Comparison of ENCODE assay signal across 8 cellular contexts in the genomic region with DNA sequence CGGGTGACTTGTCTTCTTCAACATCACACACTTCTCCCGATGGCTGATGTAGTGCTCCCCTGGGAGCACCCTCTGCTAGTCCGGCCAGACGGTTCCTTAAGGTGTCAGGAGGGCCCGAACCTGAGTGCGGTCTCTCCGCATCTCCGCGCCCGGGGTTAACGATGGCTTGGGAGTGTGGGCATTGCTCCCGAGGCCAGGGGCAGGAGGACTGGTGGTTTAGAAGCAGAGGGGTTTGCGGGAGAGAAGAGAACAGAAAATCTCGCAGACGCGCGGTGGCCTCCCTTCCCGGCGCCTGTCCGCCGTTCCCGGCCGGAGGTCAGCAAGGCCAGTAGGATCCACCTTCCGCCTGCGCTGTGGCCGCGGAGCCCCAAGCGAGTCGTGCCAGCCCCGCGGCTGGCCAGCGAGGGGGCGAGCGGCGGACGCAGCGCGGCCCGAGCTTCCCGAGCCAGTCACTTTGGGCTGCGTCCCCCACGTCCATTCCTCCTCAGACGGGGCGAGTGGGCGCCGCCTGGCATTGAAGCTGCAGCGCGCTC. TPM values are rescaled to one million over a fixed set of nuclear protein-coding genes. Genes with fewer than 3 reads are reported as not detected.
DNase-seq lines count a peak whose midpoint lies in the region; ATAC-seq and TF ChIP-seq lines count a peak whose summit lies in the region.

No MANE protein-coding gene starts in this region.

- H3K27me3 ChIP-seq in heart left ventricle = peaks cover 0 to 67% (median 32%) of the 10 kb centered on the region in 9 donors

- TF ChIP-seq CTCF in HEK293 (tag by site-specific recombination; IDR thresholded peaks at IDR 0.05) (no peak), heart left ventricle (IDR thresholded peaks at IDR 0.05) (no peak), retinal pigment epithelial cell (conservative IDR thresholded peaks at IDR 0.05; ENCODE audit: low read depth, low read length) (no peak)

- ATAC-seq in heart left ventricle (peak; percentile 5 to 47 (median 36)), GM18498 (IDR thresholded peaks at IDR 0.05; ENCODE audit: unreplicated experiment) (no peak), GM21447 (IDR thresholded peaks at IDR 0.05; ENCODE audit: unreplicated experiment) (no peak)

- CTCF ChIA-PET in HEK293 (lab: Yijun Ruan, JAX) = no interaction called here

- H3K9me3 ChIP-seq in HEK293 (ENCODE audit: control insufficient read depth, insufficient read depth, low read depth, low read length) (no peaks in the 10 kb centered on the region), heart left ventricle (no peaks in the 10 kb centered on the region)

- H3K4me3 ChIP-seq in HEK293 (ENCODE audit: low read depth, low read length) = peak overlapping the region; percentile 57
- peak overlapping the region; percentile 39 to 79 (median 60) for H3K4me3 ChIP-seq in heart left ventricle
- H3K4me3 ChIP-seq in retinal pigment epithelial cell (ENCODE audit: low read length) = peak overlapping the region; percentile 86

- intact Hi-C loops in heart left ventricle (cut with DNase I) = loop anchor here in 1 of 10 donors (5.0 kb wide), 1 partner anchor 43 kb away; no protein-coding TSS in a partner anchor

- POLR2A ChIA-PET in HEK293 (lab: Yijun Ruan, JAX) = interaction anchor here (0.6 to 1.3 kb wide), 5 partner anchors 16 to 214 kb away, joined by 3 to 12 read pairs (median 3); a partner anchor contains a TSS

- peak; percentile 23 to 25 for DNase-seq in activated T-cell treated with anti-CD3 and anti-CD28 coated beads, Interleukin-2, amount 50 U/mL, for 48 hours
- DNase-seq in heart left ventricle = peak in 3 of 5 donors; percentile 17 to 30 (median 29)
- DNase-seq in retinal pigment epithelial cell (ENCODE audit: low read depth) = no peak
- DNase-seq in mesenteric fat pad (ENCODE audit: low spot score) = no peak
- DNase-seq in stimulated activated CD4-positive, alpha-beta T cell treated with anti-CD3 and anti-CD28 coated beads, Interleukin-4, amount 100 ng/mL, for 24 hours = no peak

- H3K36me3 ChIP-seq in HEK293 (ENCODE audit: control insufficient read depth in 2 of 2, insufficient read depth in 1 of 2, low read length in 2 of 2) (no peaks in the 10 kb centered on the region), heart left ventricle (peaks cover 0 to 9% (median 0%) of the 10 kb centered on the region in 9 donors)

- WGBS in heart left ventricle, 4 donors = 1 to 4% (median 1%) methylated on average over 31 to 48 of the region's 48 CpGs

- 0 out of 2 replicates have a peak, but pooled peaks cover 2% of the 10 kb centered on the region for H3K4me1 ChIP-seq in HEK293 (ENCODE audit: control insufficient read depth, insufficient read depth, low read length)
- peaks cover 0 to 21% (median 2%) of the 10 kb centered on the region in 12 donors for H3K4me1 ChIP-seq in heart left ventricle

- peak overlapping the region; percentile 91 for H3K27ac ChIP-seq in HEK293 (ENCODE audit: extremely low read depth, low read depth, low read length)
- H3K27ac ChIP-seq in heart left ventricle = peak overlapping the region in 6 of 12 donors; percentile 48 to 77 (median 68)

- TF ChIP-seq POLR2A in heart left ventricle (IDR thresholded peaks at IDR 0.05) = no peak

TF ChIP-seq in HEK293, 187 proteins besides CTCF, POLR2A, EP300 and RAD21:
- TF ChIP-seq ZNF596 (tag by site-specific recombination; IDR thresholded peaks at IDR 0.05) = no peak
TF ChIP-seq in HEK293: peak in this region for 0.

RNA-seq across cellular contexts. Expression of a gene that starts 0.7 kb away (rescaled TPM):
- total RNA-seq in heart left ventricle (10 to 100 TPM in 3 of 9 donors, 1 to 10 TPM in 6; 2.7 to 37.2 (median 5.2) TPM), mesenteric fat pad (60.8 TPM)
- 1 to 10 TPM; 4.8 to 6.4 TPM for polyA plus RNA-seq in heart left ventricle

RNA-seq across cellular contexts. Expression of a gene that starts 25.6 kb away (rescaled TPM):
- total RNA-seq in heart left ventricle (10 to 100 TPM; 15.3 to 29.2 (median 20.8) TPM), mesenteric fat pad (48.8 TPM)
- polyA plus RNA-seq in heart left ventricle = 10 to 100 TPM; 23.0 to 31.3 TPM

RNA-seq across cellular contexts. Expression of a gene that starts 26.0 kb away (rescaled TPM):
- total RNA-seq in heart left ventricle (10 to 100 TPM; 20.3 to 56.4 (median 46.6) TPM), mesenteric fat pad (107 TPM)
- 10 to 100 TPM; 40.8 to 42.1 TPM for polyA plus RNA-seq in heart left ventricle

Comparison
In these comparisons a context has a peak if more than half of its experiments do, and no peak if none do; other contexts are left out.
1. DNase-seq: peak in activated T-cell treated with anti-CD3 and anti-CD28 coated beads, Interleukin-2, amount 50 U/mL, for 48 hours (2 of 2) and heart left ventricle (3 of 5); none in retinal pigment epithelial cell (single experiment), mesenteric fat pad (single experiment) and stimulated activated CD4-positive, alpha-beta T cell treated with anti-CD3 and anti-CD28 coated beads, Interleukin-4, amount 100 ng/mL, for 24 hours (single experiment).
2. ATAC-seq: peak in heart left ventricle (4 of 4); none in GM18498 (single experiment) and GM21447 (single experiment).
3. Peak in every context shown above with its lines, with median percentiles within 50 percentile points of each other: H3K4me3 ChIP-seq.